8 cellular contexts compared by ENCODE assay signal in genomic region chr17:31096106-31096436, GRCh38. TPM values are rescaled to one million over a fixed set of nuclear protein-coding genes. Genes with fewer than 3 reads are reported as not detected.
DNase-seq lines count a peak whose midpoint lies in the region; ATAC-seq and TF ChIP-seq lines count a peak whose summit lies in the region.

No MANE protein-coding gene starts in this region.

- DNase-seq in BJ (ENCODE audit: low read depth): no peak
- DNase-seq in Jurkat, Clone E6-1 (ENCODE audit: low read depth, low spot score): no peak
- no peak for DNase-seq in chondrocyte (ENCODE audit: low spot score)
- no peak for DNase-seq in naive thymus-derived CD8-positive, alpha-beta T cell
- DNase-seq in stimulated activated CD4-positive, alpha-beta T cell treated with anti-CD3 and anti-CD28 coated beads, Interleukin-4, amount 100 ng/mL, for 24 hours: no peak
- no peak for DNase-seq in activated CD4-positive, alpha-beta T cell treated with anti-CD3 and anti-CD28 coated beads for 4 hours

- H3K36me3 Mint-ChIP-seq in chondrocyte (ENCODE audit: low read depth): no peaks in the 10 kb centered on the region
- no peaks in the 10 kb centered on the region for H3K36me3 Mint-ChIP-seq in naive thymus-derived CD8-positive, alpha-beta T cell

- CTCF ChIA-PET in BJ (lab: Yijun Ruan, JAX): interaction anchor here (0.9 to 1.1 kb wide), 2 partner anchors 12 to 83 kb away, joined by 3 read pairs; no protein-coding TSS in a partner anchor

- no peaks in the 10 kb centered on the region for H3K9me3 Mint-ChIP-seq in chondrocyte (ENCODE audit: low read depth)
- H3K9me3 Mint-ChIP-seq in naive thymus-derived CD8-positive, alpha-beta T cell: no peaks in the 10 kb centered on the region

- POLR2A ChIA-PET in BJ (lab: Charles Lee): interaction anchor here (0.6 kb wide), 1 partner anchor 60 kb away, joined by 3 read pairs; no protein-coding TSS in a partner anchor
- POLR2A ChIA-PET in naive thymus-derived CD8-positive, alpha-beta T cell (lab: Charles Lee): interaction anchor here (0.7 kb wide), 1 partner anchor 1153 kb away, joined by 4 read pairs; no protein-coding TSS in a partner anchor

- TF ChIP-seq POLR2A in GM18505 (IDR thresholded peaks at IDR 0.05; ENCODE audit: borderline replicate concordance, extremely low read depth, insufficient read depth, insufficient read length): no peak

- H3K27me3 Mint-ChIP-seq in chondrocyte (ENCODE audit: low read depth): no peaks in the 10 kb centered on the region
- no peaks in the 10 kb centered on the region for H3K27me3 Mint-ChIP-seq in naive thymus-derived CD8-positive, alpha-beta T cell

- TF ChIP-seq CTCF in BJ (IDR thresholded peaks at IDR 0.05; ENCODE audit: insufficient read depth, low read depth, low read length) (no peak), chondrocyte (IDR thresholded peaks at IDR 0.05) (no peak)

- H3K27me3 ChIP-seq in BJ (ENCODE audit: control insufficient read depth, insufficient read depth, low read length): no peaks in the 10 kb centered on the region

- peak; percentile 8 to 12 for ATAC-seq in naive thymus-derived CD8-positive, alpha-beta T cell
- ATAC-seq in GM18505 (IDR thresholded peaks at IDR 0.05; ENCODE audit: unreplicated experiment): no peak
- no peak for ATAC-seq in GM21360 (IDR thresholded peaks at IDR 0.05; ENCODE audit: unreplicated experiment)

- peak overlapping the region; percentile 90 for H3K4me3 Mint-ChIP-seq in chondrocyte (ENCODE audit: unreplicated experiment)
- H3K4me3 Mint-ChIP-seq in naive thymus-derived CD8-positive, alpha-beta T cell: peak overlapping the region; percentile 84 to 99 (median 96)

- H3K27ac Mint-ChIP-seq in chondrocyte (ENCODE audit: unreplicated experiment): peak overlapping the region; percentile 96
- H3K27ac Mint-ChIP-seq in naive thymus-derived CD8-positive, alpha-beta T cell: peak overlapping the region; percentile 80 to 98 (median 94)

- no peaks in the 10 kb centered on the region for H3K36me3 ChIP-seq in BJ (ENCODE audit: control insufficient read depth, insufficient read depth, low read length)

- peak overlapping the region; percentile 99 for H3K4me3 ChIP-seq in BJ (ENCODE audit: low read depth, low read length)
- H3K4me3 ChIP-seq in Jurkat, Clone E6-1 (ENCODE audit: low read length): peak overlapping the region; percentile 71

- peaks cover 30% of the 10 kb centered on the region for H3K4me1 Mint-ChIP-seq in chondrocyte (ENCODE audit: low read depth)
- H3K4me1 Mint-ChIP-seq in naive thymus-derived CD8-positive, alpha-beta T cell: peaks cover 12 to 15% (median 13%) of the 10 kb centered on the region in 4 donors

RNA-seq across cellular contexts. Expression of gene NF1, which starts 1.3 kb away (rescaled TPM):
- polyA plus RNA-seq in BJ (2011; rRNA removed): 29.3 and 48.2 TPM in 2 replicates
- polyA minus RNA-seq in BJ (2011; rRNA and poly(A)+ RNA removed): 108 and 115 TPM in 2 replicates
- polyA plus RNA-seq in Jurkat, Clone E6-1 (2012; ENCODE audit: insufficient read depth, insufficient read length): 11.4 TPM
- 41.6 to 63.9 TPM (median 48.2 TPM) in 3 replicates for total RNA-seq in chondrocyte
- total RNA-seq in naive thymus-derived CD8-positive, alpha-beta T cell: 10 to 100 TPM; 45.9 to 47.3 TPM
- 10 to 100 TPM in 2 of 3 donors, 1 to 10 TPM in 1; 7.5 to 14.3 (median 11.0) TPM for polyA plus RNA-seq in naive thymus-derived CD8-positive, alpha-beta T cell

Comparison
In these comparisons a context has a peak if more than half of its experiments do, and no peak if none do; other contexts are left out.
1. ATAC-seq: peak in naive thymus-derived CD8-positive, alpha-beta T cell (2 of 2); none in GM18505 (single experiment) and GM21360 (single experiment).